Comparison of ENCODE assay signal across 1 cellular context in the genomic region with DNA sequence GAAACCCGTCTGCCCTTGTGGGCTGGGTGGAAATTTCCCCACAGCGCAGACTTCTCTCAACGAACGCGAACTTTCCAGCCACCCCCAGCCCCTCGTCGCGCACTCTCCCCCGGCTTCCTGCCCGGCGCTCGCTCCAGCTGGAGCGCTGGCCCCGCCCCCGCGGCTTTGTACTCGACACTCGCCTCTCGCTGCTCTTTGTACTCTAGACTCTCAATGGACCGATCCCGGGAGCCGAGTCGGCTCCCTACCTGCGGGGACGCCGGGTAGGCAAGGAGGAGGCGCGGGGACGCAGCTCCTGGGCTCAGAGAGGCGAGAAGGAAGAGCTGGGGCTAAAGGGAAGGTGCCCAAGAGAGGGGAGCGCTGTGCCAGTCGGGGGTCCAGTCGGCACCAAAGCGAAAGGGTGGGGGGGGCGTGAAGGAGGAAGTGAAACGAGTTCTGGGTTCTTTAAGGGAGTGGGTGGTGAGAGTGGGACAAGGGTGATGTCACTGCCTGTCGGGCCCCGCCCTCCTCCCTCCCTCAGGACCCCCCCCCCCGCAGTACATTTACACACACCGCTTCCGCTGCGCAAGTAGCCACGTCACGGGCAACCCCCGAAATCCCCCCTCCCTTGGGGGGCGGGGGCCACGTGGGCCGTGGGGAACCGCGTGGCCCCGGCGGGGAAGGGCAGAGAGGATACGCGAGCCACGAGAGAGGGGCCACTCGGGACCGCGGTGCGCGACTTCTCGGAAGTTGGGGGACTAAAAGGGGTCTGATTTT.
TF ChIP-seq lines count a peak whose summit lies in the region.

No MANE protein-coding gene starts in this region.

TF ChIP-seq in HCT116, 20 proteins besides CTCF, POLR2A, EP300 and RAD21 (continued from another document):
- TF ChIP-seq, protein P1, sequence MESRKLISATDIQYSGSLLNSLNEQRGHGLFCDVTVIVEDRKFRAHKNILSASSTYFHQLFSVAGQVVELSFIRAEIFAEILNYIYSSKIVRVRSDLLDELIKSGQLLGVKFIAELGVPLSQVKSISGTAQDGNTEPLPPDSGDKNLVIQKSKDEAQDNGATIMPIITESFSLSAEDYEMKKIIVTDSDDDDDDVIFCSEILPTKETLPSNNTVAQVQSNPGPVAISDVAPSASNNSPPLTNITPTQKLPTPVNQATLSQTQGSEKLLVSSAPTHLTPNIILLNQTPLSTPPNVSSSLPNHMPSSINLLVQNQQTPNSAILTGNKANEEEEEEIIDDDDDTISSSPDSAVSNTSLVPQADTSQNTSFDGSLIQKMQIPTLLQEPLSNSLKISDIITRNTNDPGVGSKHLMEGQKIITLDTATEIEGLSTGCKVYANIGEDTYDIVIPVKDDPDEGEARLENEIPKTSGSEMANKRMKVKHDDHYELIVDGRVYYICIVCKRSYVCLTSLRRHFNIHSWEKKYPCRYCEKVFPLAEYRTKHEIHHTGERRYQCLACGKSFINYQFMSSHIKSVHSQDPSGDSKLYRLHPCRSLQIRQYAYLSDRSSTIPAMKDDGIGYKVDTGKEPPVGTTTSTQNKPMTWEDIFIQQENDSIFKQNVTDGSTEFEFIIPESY (IDR thresholded peaks at IDR 0.05; ENCODE audit: extremely low read depth, insufficient replicate concordance, low read length), result peak; percentile 6
- no peak for TF ChIP-seq ZFX (IDR thresholded peaks at IDR 0.05)
